Comparison of ENCODE assay signal across 21 cellular contexts in genomic region chr6:145026267-145026679, GRCh38.
A peak's percentile ranks its signal among the peaks of the same experiment; 100 is the strongest.
DNase-seq lines count a peak whose midpoint lies in the region; ATAC-seq, FAIRE-seq and TF ChIP-seq lines count a peak whose summit lies in the region.
"Had no signal": no experiment of that assay in that cellular context is flagged by ENCODE, and none has a peak within 500 bp of the region (broad histone marks: within the 10 kb centered on the region; RNA-seq: fewer than 3 reads in every experiment).

No MANE protein-coding gene starts in this region.

- intact Hi-C loops in HepG2 (cut with micrococcal nuclease; ENCODE audit: unreplicated experiment) (loop anchor here (2.0 kb wide), 2 partner anchors 241 to 441 kb away; no protein-coding TSS in a partner anchor), pancreas (cut with DNase I) (no loop called here), sigmoid colon (cut with DNase I) (loop anchor here (5.0 kb wide), 1 partner anchor 439 kb away; no protein-coding TSS in a partner anchor)

- POLR2A ChIA-PET in HepG2 (lab: Yijun Ruan, JAX): no interaction called here

- no peak overlapping the region for H2AFZ ChIP-seq in HepG2 (ENCODE audit: low read length)

- H3K27me3 ChIP-seq in HepG2 (ENCODE audit: control insufficient read depth in 1 of 2, insufficient read depth in 2 of 2, low read length in 2 of 2) (no peaks in the 10 kb centered on the region), pancreas (no peaks in the 10 kb centered on the region), sigmoid colon (no peaks in the 10 kb centered on the region)
- H3K27me3 ChIP-seq: BLaER1 had no signal

- no peak for TF ChIP-seq CTCF in HepG2 (CRISPR knock-in tag; IDR thresholded peaks at IDR 0.05)
- TF ChIP-seq CTCF in pancreas (IDR thresholded peaks at IDR 0.05): no peak
- no peak for TF ChIP-seq CTCF in sigmoid colon (IDR thresholded peaks at IDR 0.05)

- H3K4me1 ChIP-seq in HepG2 (ENCODE audit: insufficient read depth, low read length): peaks cover 49% of the 10 kb centered on the region
- H3K4me1 ChIP-seq in pancreas: peaks cover 5 to 14% (median 14%) of the 10 kb centered on the region in 3 donors
- H3K4me1 ChIP-seq in sigmoid colon: peaks cover 0 to 8% (median 0%) of the 10 kb centered on the region in 4 donors
- H3K4me1 ChIP-seq: BLaER1 had no signal

- peak overlapping the region; percentile 37 for H3K4me2 ChIP-seq in HepG2 (ENCODE audit: low read depth, low read length)
- H3K4me2 ChIP-seq: BLaER1 had no signal

- DNase-seq in DMS53 (lab: John Stamatoyannopoulos, UW) (peak; percentile 22), DMS53 treated with DMSO at 0.1 percent for 48 hours (lab: John Stamatoyannopoulos, UW; ENCODE audit: unreplicated experiment) (no peak), NCI-H69 (lab: John Stamatoyannopoulos, UW) (peak; percentile 75), HepG2 (ENCODE audit: low spot score) (peak; percentile 94), pancreas (peak in 2 of 6 donors; percentile 18 to 30), sigmoid colon (no peak), C1 segment of cervical spinal cord (lab: John Stamatoyannopoulos, UW) (no peak), KBM-7 (no peak)
- DNase-seq: AML-193; Calu3; CD4-positive, CD25-positive, alpha-beta regulatory T cell; DMS 273 treated with DMSO at 0.1 percent for 48 hours; DMS79 treated with DMSO at 0.1 percent for 48 hours; EL; GOT3; HFFc6 had no signal

- peak; percentile 86 to 97 for TF ChIP-seq EP300 in HepG2 (IDR thresholded peaks at IDR 0.05; ENCODE audit: low read depth in 2 of 2, low read length in 2 of 2)
- peak; percentile 90 for TF ChIP-seq EP300 in HepG2 (CRISPR knock-in tag; IDR thresholded peaks at IDR 0.05; ENCODE audit: borderline replicate concordance)
- no peak for TF ChIP-seq EP300 in sigmoid colon (IDR thresholded peaks at IDR 0.05)

- CTCF ChIA-PET in HepG2 (lab: Yijun Ruan, JAX; ENCODE audit: low intra/inter-chr PET ratio, low total read pairs): no interaction called here

- ATAC-seq in HepG2 (peak; percentile 100), pancreas (peak; percentile 75 to 93 (median 86))

- H3K9ac ChIP-seq in HepG2 (ENCODE audit: insufficient read depth, low read depth, low read length): no peak overlapping the region
- H3K9ac ChIP-seq: BLaER1 had no signal

- H3K4me3 ChIP-seq in HepG2 (replicated peaks in 1 of 3; ENCODE audit: insufficient read depth in 1 of 3, low read depth in 2 of 3, low read length in 3 of 3) (no peak overlapping the region), pancreas (no peak overlapping the region), sigmoid colon (no peak overlapping the region)
- H3K4me3 ChIP-seq: BLaER1, HAP-1 had no signal

- H3K79me2 ChIP-seq in HepG2 (ENCODE audit: insufficient read depth, low read length): no peaks in the 10 kb centered on the region

- TF ChIP-seq POLR2A in HepG2 (IDR thresholded peaks at IDR 0.05; ENCODE audit: insufficient read depth in 1 of 2, low read depth in 2 of 2, low read length in 2 of 2) (no peak), sigmoid colon (IDR thresholded peaks at IDR 0.05) (no peak)

- WGBS in HepG2 (ENCODE audit: low lambda C conversion rate): 0% methylated on average over 2 of the region's 2 CpGs
- WGBS in pancreas, 2 donors: 20 to 32% methylated on average over 2 of the region's 2 CpGs
- 25 to 74% methylated on average over 2 of the region's 2 CpGs for WGBS in sigmoid colon, 2 donors

- H3K9me3 ChIP-seq in HepG2 (ENCODE audit: low read length) (no peaks in the 10 kb centered on the region), pancreas (no peaks in the 10 kb centered on the region), sigmoid colon (no peaks in the 10 kb centered on the region)
- H3K9me3 ChIP-seq: BLaER1, HAP-1 had no signal

- peak overlapping the region; percentile 6 for H3K27ac ChIP-seq in HepG2 (ENCODE audit: extremely low read length, insufficient read depth, low read length)
- H3K27ac ChIP-seq in pancreas: no peak overlapping the region
- no peak overlapping the region for H3K27ac ChIP-seq in sigmoid colon
- H3K27ac ChIP-seq: 22Rv1, BLaER1 had no signal

- FAIRE-seq in HepG2 (lab: Jason Lieb, UNC) (peak; percentile 74), pancreas (lab: Jason Lieb, UNC) (no peak)
- FAIRE-seq: G401.6, GM12891 had no signal

- in situ Hi-C loops in HepG2 (cut with HindIII; ENCODE audit: extremely low pct_ligation_motif_present, low pct_unique_long_range_greater_than_20kb) (loop anchor here (10.0 kb wide), 1 partner anchor 441 kb away; no protein-coding TSS in a partner anchor), KBM-7 (cut with MboI; ENCODE audit: low pct_unique_long_range_greater_than_20kb, low sequenced_read_pairs) (no loop called here)

- no TSS peak for BruUV-seq in HepG2 (replicated peaks; lab: Mats Ljungman, UMichigan)

- H3K36me3 ChIP-seq in HepG2 (replicated peaks in 1 of 2; ENCODE audit: control insufficient read depth in 1 of 2, insufficient read depth in 2 of 2, low read length in 2 of 2) (no peaks in the 10 kb centered on the region), pancreas (no peaks in the 10 kb centered on the region), sigmoid colon (no peaks in the 10 kb centered on the region)
- H3K36me3 ChIP-seq: BLaER1, HAP-1 had no signal

- no peak for TF ChIP-seq RAD21 in HepG2 (CRISPR knock-in tag; IDR thresholded peaks at IDR 0.05)

- no peaks in the 10 kb centered on the region for H4K20me1 ChIP-seq in HepG2 (ENCODE audit: insufficient read depth, low read length)
- H4K20me1 ChIP-seq: BLaER1 had no signal

TF ChIP-seq in HepG2, 621 proteins besides CTCF, POLR2A, EP300 and RAD21 (continues in another document):
- TF ChIP-seq ATF3 (CRISPR knock-in tag; IDR thresholded peaks at IDR 0.05): peak; percentile 95
- TF ChIP-seq, protein P1, sequence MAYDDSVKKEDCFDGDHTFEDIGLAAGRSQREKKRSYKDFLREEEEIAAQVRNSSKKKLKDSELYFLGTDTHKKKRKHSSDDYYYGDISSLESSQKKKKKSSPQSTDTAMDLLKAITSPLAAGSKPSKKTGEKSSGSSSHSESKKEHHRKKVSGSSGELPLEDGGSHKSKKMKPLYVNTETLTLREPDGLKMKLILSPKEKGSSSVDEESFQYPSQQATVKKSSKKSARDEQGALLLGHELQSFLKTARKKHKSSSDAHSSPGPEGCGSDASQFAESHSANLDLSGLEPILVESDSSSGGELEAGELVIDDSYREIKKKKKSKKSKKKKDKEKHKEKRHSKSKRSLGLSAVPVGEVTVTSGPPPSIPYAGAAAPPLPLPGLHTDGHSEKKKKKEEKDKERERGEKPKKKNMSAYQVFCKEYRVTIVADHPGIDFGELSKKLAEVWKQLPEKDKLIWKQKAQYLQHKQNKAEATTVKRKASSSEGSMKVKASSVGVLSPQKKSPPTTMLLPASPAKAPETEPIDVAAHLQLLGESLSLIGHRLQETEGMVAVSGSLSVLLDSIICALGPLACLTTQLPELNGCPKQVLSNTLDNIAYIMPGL (CRISPR knock-in tag; IDR thresholded peaks at IDR 0.05; ENCODE audit: borderline replicate concordance in 1 of 2, low read depth in 1 of 2): peak in 1 of 2 experiments; percentile 55; a peak in 1 of 4 replicates
- peak; percentile 92 for TF ChIP-seq FOSL2 (CRISPR knock-in tag; IDR thresholded peaks at IDR 0.05)
- TF ChIP-seq, protein P2, sequence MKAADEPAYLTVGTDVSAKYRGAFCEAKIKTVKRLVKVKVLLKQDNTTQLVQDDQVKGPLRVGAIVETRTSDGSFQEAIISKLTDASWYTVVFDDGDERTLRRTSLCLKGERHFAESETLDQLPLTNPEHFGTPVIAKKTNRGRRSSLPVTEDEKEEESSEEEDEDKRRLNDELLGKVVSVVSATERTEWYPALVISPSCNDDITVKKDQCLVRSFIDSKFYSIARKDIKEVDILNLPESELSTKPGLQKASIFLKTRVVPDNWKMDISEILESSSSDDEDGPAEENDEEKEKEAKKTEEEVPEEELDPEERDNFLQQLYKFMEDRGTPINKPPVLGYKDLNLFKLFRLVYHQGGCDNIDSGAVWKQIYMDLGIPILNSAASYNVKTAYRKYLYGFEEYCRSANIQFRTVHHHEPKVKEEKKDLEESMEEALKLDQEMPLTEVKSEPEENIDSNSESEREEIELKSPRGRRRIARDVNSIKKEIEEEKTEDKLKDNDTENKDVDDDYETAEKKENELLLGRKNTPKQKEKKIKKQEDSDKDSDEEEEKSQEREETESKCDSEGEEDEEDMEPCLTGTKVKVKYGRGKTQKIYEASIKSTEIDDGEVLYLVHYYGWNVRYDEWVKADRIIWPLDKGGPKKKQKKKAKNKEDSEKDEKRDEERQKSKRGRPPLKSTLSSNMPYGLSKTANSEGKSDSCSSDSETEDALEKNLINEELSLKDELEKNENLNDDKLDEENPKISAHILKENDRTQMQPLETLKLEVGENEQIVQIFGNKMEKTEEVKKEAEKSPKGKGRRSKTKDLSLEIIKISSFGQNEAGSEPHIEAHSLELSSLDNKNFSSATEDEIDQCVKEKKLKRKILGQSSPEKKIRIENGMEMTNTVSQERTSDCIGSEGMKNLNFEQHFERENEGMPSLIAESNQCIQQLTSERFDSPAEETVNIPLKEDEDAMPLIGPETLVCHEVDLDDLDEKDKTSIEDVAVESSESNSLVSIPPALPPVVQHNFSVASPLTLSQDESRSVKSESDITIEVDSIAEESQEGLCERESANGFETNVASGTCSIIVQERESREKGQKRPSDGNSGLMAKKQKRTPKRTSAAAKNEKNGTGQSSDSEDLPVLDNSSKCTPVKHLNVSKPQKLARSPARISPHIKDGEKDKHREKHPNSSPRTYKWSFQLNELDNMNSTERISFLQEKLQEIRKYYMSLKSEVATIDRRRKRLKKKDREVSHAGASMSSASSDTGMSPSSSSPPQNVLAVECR (CRISPR knock-in tag; IDR thresholded peaks at IDR 0.05; ENCODE audit: borderline replicate concordance): no peak; the same call in 1 of the 2 replicates
- TF ChIP-seq MIER3 (CRISPR knock-in tag; IDR thresholded peaks at IDR 0.05; ENCODE audit: borderline replicate concordance): peak; percentile 85; the same call in 1 of the 2 replicates
- peak; percentile 92 for TF ChIP-seq KDM6A (CRISPR knock-in tag; IDR thresholded peaks at IDR 0.05; ENCODE audit: low read depth)
- no peak for TF ChIP-seq ZNF839 (CRISPR knock-in tag; IDR thresholded peaks at IDR 0.05; ENCODE audit: borderline replicate concordance)
- TF ChIP-seq GATAD2A (CRISPR knock-in tag; IDR thresholded peaks at IDR 0.05): peak; percentile 99

Comparison
In these comparisons a context has a peak if more than half of its experiments do, and no peak if none do; other contexts are left out.
1. DNase-seq: peak in DMS53 (single experiment), NCI-H69 (single experiment) and HepG2 (single experiment); none in DMS53 treated with DMSO at 0.1 percent for 48 hours (single experiment), sigmoid colon (single experiment), C1 segment of cervical spinal cord (0 of 14) and KBM-7 (single experiment).
2. intact Hi-C loops: an anchor here in HepG2 (2.0 kb wide) and sigmoid colon (5.0 kb wide); none called in pancreas.